In genomic region chr9:128823903-128824406, GRCh38 we compare ENCODE assay signal across 1 cellular context.
A peak's percentile ranks its signal among the peaks of the same experiment; 100 is the strongest.
TF ChIP-seq lines count a peak whose summit lies in the region.

No MANE protein-coding gene starts in this region.

TF ChIP-seq in HepG2, 621 proteins besides CTCF, POLR2A, EP300 and RAD21 (continues in another document):
- no peak for TF ChIP-seq EHMT2 (IDR thresholded peaks at IDR 0.05; ENCODE audit: borderline replicate concordance, low read depth, low read length)
- TF ChIP-seq ZNF570 (CRISPR knock-in tag; IDR thresholded peaks at IDR 0.05; ENCODE audit: borderline replicate concordance), result no peak
- no peak for TF ChIP-seq HNF1B (CRISPR knock-in tag; IDR thresholded peaks at IDR 0.05)
- no peak for TF ChIP-seq GFI1 (CRISPR knock-in tag; IDR thresholded peaks at IDR 0.05; ENCODE audit: borderline replicate concordance)
- no peak for TF ChIP-seq SKI (IDR thresholded peaks at IDR 0.05; ENCODE audit: partially characterized antibody)
- no peak for TF ChIP-seq ZFP90 (CRISPR knock-in tag; IDR thresholded peaks at IDR 0.05; ENCODE audit: borderline replicate concordance)
- TF ChIP-seq RBFOX2 (IDR thresholded peaks at IDR 0.05; ENCODE audit: low read depth, low read length), result peak; percentile 35; the same call in 1 of the 2 replicates
- no peak for TF ChIP-seq ZMYM3 (CRISPR knock-in tag; IDR thresholded peaks at IDR 0.05)
- no peak for TF ChIP-seq MEIS2 (CRISPR knock-in tag; IDR thresholded peaks at IDR 0.05)
- TF ChIP-seq BCL6 (CRISPR knock-in tag; IDR thresholded peaks at IDR 0.05), result peak; percentile 40; the same call in 1 of the 2 replicates
- no peak for TF ChIP-seq ETV6 (CRISPR knock-in tag; conservative IDR thresholded peaks at IDR 0.05)
- TF ChIP-seq, protein P1, sequence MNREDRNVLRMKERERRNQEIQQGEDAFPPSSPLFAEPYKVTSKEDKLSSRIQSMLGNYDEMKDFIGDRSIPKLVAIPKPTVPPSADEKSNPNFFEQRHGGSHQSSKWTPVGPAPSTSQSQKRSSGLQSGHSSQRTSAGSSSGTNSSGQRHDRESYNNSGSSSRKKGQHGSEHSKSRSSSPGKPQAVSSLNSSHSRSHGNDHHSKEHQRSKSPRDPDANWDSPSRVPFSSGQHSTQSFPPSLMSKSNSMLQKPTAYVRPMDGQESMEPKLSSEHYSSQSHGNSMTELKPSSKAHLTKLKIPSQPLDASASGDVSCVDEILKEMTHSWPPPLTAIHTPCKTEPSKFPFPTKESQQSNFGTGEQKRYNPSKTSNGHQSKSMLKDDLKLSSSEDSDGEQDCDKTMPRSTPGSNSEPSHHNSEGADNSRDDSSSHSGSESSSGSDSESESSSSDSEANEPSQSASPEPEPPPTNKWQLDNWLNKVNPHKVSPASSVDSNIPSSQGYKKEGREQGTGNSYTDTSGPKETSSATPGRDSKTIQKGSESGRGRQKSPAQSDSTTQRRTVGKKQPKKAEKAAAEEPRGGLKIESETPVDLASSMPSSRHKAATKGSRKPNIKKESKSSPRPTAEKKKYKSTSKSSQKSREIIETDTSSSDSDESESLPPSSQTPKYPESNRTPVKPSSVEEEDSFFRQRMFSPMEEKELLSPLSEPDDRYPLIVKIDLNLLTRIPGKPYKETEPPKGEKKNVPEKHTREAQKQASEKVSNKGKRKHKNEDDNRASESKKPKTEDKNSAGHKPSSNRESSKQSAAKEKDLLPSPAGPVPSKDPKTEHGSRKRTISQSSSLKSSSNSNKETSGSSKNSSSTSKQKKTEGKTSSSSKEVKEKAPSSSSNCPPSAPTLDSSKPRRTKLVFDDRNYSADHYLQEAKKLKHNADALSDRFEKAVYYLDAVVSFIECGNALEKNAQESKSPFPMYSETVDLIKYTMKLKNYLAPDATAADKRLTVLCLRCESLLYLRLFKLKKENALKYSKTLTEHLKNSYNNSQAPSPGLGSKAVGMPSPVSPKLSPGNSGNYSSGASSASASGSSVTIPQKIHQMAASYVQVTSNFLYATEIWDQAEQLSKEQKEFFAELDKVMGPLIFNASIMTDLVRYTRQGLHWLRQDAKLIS (CRISPR knock-in tag; IDR thresholded peaks at IDR 0.05), result no peak
- no peak for TF ChIP-seq PRPF4 (IDR thresholded peaks at IDR 0.05; ENCODE audit: low read depth, low read length, poor library complexity, severe bottlenecking)
- TF ChIP-seq, protein P2, sequence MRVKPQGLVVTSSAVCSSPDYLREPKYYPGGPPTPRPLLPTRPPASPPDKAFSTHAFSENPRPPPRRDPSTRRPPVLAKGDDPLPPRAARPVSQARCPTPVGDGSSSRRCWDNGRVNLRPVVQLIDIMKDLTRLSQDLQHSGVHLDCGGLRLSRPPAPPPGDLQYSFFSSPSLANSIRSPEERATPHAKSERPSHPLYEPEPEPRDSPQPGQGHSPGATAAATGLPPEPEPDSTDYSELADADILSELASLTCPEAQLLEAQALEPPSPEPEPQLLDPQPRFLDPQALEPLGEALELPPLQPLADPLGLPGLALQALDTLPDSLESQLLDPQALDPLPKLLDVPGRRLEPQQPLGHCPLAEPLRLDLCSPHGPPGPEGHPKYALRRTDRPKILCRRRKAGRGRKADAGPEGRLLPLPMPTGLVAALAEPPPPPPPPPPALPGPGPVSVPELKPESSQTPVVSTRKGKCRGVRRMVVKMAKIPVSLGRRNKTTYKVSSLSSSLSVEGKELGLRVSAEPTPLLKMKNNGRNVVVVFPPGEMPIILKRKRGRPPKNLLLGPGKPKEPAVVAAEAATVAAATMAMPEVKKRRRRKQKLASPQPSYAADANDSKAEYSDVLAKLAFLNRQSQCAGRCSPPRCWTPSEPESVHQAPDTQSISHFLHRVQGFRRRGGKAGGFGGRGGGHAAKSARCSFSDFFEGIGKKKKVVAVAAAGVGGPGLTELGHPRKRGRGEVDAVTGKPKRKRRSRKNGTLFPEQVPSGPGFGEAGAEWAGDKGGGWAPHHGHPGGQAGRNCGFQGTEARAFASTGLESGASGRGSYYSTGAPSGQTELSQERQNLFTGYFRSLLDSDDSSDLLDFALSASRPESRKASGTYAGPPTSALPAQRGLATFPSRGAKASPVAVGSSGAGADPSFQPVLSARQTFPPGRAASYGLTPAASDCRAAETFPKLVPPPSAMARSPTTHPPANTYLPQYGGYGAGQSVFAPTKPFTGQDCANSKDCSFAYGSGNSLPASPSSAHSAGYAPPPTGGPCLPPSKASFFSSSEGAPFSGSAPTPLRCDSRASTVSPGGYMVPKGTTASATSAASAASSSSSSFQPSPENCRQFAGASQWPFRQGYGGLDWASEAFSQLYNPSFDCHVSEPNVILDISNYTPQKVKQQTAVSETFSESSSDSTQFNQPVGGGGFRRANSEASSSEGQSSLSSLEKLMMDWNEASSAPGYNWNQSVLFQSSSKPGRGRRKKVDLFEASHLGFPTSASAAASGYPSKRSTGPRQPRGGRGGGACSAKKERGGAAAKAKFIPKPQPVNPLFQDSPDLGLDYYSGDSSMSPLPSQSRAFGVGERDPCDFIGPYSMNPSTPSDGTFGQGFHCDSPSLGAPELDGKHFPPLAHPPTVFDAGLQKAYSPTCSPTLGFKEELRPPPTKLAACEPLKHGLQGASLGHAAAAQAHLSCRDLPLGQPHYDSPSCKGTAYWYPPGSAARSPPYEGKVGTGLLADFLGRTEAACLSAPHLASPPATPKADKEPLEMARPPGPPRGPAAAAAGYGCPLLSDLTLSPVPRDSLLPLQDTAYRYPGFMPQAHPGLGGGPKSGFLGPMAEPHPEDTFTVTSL (CRISPR knock-in tag; IDR thresholded peaks at IDR 0.05; ENCODE audit: borderline replicate concordance), result no peak
- no peak for TF ChIP-seq ZNF160 (CRISPR knock-in tag; IDR thresholded peaks at IDR 0.05)
- no peak for TF ChIP-seq PLRG1 (conservative IDR thresholded peaks at IDR 0.05)
- TF ChIP-seq ZSCAN25 (CRISPR knock-in tag; IDR thresholded peaks at IDR 0.05), result peak; percentile 97
- no peak for TF ChIP-seq ZNF850 (CRISPR knock-in tag; conservative IDR thresholded peaks at IDR 0.05)
- no peak for TF ChIP-seq ZNF772 (CRISPR knock-in tag; IDR thresholded peaks at IDR 0.05)
- no peak for TF ChIP-seq ZNF232 (CRISPR knock-in tag; IDR thresholded peaks at IDR 0.05; ENCODE audit: borderline replicate concordance)
- no peak for TF ChIP-seq U2AF1 (optimal IDR thresholded peaks at IDR 0.05; ENCODE audit: low read depth, low read length)
- no peak for TF ChIP-seq ZNF260 (CRISPR knock-in tag; IDR thresholded peaks at IDR 0.05; ENCODE audit: borderline replicate concordance, low read depth)
- no peak for TF ChIP-seq ZBTB20 (CRISPR knock-in tag; IDR thresholded peaks at IDR 0.05; ENCODE audit: borderline replicate concordance, low read depth)
- TF ChIP-seq ZNF362 (CRISPR knock-in tag; IDR thresholded peaks at IDR 0.05; ENCODE audit: borderline replicate concordance), result no peak
- no peak for TF ChIP-seq ZNF350 (CRISPR knock-in tag; IDR thresholded peaks at IDR 0.05; ENCODE audit: borderline replicate concordance, low read depth)
- TF ChIP-seq JUNB (CRISPR knock-in tag; IDR thresholded peaks at IDR 0.05; ENCODE audit: borderline replicate concordance), result no peak
- TF ChIP-seq ZNF367 (CRISPR knock-in tag; IDR thresholded peaks at IDR 0.05; ENCODE audit: borderline replicate concordance), result no peak
- TF ChIP-seq, protein P3, sequence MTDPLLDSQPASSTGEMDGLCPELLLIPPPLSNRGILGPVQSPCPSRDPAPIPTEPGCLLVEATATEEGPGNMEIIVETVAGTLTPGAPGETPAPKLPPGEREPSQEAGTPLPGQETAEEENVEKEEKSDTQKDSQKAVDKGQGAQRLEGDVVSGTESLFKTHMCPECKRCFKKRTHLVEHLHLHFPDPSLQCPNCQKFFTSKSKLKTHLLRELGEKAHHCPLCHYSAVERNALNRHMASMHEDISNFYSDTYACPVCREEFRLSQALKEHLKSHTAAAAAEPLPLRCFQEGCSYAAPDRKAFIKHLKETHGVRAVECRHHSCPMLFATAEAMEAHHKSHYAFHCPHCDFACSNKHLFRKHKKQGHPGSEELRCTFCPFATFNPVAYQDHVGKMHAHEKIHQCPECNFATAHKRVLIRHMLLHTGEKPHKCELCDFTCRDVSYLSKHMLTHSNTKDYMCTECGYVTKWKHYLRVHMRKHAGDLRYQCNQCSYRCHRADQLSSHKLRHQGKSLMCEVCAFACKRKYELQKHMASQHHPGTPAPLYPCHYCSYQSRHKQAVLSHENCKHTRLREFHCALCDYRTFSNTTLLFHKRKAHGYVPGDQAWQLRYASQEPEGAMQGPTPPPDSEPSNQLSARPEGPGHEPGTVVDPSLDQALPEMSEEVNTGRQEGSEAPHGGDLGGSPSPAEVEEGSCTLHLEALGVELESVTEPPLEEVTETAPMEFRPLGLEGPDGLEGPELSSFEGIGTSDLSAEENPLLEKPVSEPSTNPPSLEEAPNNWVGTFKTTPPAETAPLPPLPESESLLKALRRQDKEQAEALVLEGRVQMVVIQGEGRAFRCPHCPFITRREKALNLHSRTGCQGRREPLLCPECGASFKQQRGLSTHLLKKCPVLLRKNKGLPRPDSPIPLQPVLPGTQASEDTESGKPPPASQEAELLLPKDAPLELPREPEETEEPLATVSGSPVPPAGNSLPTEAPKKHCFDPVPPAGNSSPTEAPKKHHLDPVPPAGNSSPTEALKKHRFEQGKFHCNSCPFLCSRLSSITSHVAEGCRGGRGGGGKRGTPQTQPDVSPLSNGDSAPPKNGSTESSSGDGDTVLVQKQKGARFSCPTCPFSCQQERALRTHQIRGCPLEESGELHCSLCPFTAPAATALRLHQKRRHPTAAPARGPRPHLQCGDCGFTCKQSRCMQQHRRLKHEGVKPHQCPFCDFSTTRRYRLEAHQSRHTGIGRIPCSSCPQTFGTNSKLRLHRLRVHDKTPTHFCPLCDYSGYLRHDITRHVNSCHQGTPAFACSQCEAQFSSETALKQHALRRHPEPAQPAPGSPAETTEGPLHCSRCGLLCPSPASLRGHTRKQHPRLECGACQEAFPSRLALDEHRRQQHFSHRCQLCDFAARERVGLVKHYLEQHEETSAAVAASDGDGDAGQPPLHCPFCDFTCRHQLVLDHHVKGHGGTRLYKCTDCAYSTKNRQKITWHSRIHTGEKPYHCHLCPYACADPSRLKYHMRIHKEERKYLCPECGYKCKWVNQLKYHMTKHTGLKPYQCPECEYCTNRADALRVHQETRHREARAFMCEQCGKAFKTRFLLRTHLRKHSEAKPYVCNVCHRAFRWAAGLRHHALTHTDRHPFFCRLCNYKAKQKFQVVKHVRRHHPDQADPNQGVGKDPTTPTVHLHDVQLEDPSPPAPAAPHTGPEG (CRISPR knock-in tag; IDR thresholded peaks at IDR 0.05), result no peak
- TF ChIP-seq ZNF577 (CRISPR knock-in tag; IDR thresholded peaks at IDR 0.05; ENCODE audit: borderline replicate concordance, low read depth), result no peak
- no peak for TF ChIP-seq NFIC (IDR thresholded peaks at IDR 0.05; ENCODE audit: low read length)
- no peak for TF ChIP-seq XRCC5 (optimal IDR thresholded peaks at IDR 0.05; ENCODE audit: low read length)
- no peak for TF ChIP-seq ZBTB3 (CRISPR knock-in tag; IDR thresholded peaks at IDR 0.05; ENCODE audit: borderline replicate concordance, low read depth)
- TF ChIP-seq HOXA3 (CRISPR knock-in tag; IDR thresholded peaks at IDR 0.05), result no peak
- peak; percentile 66 for TF ChIP-seq AGO2 (optimal IDR thresholded peaks at IDR 0.05; ENCODE audit: low read depth, low read length)
- no peak for TF ChIP-seq STAT5B (CRISPR knock-in tag; IDR thresholded peaks at IDR 0.05)
- TF ChIP-seq NFATC3 (CRISPR knock-in tag; IDR thresholded peaks at IDR 0.05), result no peak
